ENCODE assay signal across 6 cellular contexts in genomic region chr10:48281697-48282096, GRCh38. TPM values are rescaled to one million over a fixed set of nuclear protein-coding genes. Genes with fewer than 3 reads are reported as not detected.
"Had no signal": no experiment of that assay in that cellular context is flagged by ENCODE, and none has a peak within 500 bp of the region (broad histone marks: within the 10 kb centered on the region; RNA-seq: fewer than 3 reads in every experiment).

No MANE protein-coding gene starts in this region.

RNA-seq across cellular contexts. Expression of gene FRMPD2, which starts 7.2 kb away (rescaled TPM):
- total RNA-seq: OCI-LY7, Peyer's patch, Right ventricle myocardium inferior, RPMI7951, SJCRH30, SK-MEL-5 had no signal
